ENCODE assay signal across 8 cellular contexts in the genomic region with DNA sequence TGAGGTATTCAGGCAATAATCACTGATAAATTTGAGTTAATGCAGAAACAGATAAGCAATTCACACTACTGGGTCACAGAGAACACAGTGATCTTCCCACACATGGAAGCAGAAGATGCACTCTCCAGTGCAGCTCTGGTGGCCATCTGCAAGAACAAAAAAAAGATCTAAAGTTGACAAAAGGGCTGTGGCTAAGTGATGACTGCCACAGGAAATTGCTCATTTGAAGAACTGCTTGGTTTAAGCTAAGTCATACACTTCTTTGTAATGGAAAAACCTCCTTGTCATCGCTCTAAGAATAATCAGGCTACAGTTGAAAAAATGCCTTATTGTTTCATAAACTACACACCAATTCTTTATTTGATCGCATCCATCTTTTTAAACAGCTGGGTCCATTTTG.
DNase-seq lines count a peak whose midpoint lies in the region; ATAC-seq and TF ChIP-seq lines count a peak whose summit lies in the region.

No MANE protein-coding gene starts in this region.

- H3K27me3 ChIP-seq in GM23338 (ENCODE audit: insufficient read depth) (no peaks in the 10 kb centered on the region), aorta (ENCODE audit: control insufficient read depth in 1 of 2, insufficient read depth in 2 of 2, low read length in 1 of 2) (no peaks in the 10 kb centered on the region)

- intact Hi-C loops in aorta (cut with DNase I): no loop called here

- no peaks in the 10 kb centered on the region for H3K36me3 ChIP-seq in GM23338 (ENCODE audit: insufficient read depth)
- no peaks in the 10 kb centered on the region for H3K36me3 ChIP-seq in mesodermal cell (ENCODE audit: control insufficient read depth, insufficient read depth, low read length)
- H3K36me3 ChIP-seq in aorta (ENCODE audit: control insufficient read depth in 1 of 2, insufficient read depth in 2 of 2, low read length in 1 of 2): no peaks in the 10 kb centered on the region

- H3K9me3 Mint-ChIP-seq in GM23338: no peaks in the 10 kb centered on the region
- H3K9me3 Mint-ChIP-seq in activated naive CD4-positive, alpha-beta T cell treated with anti-CD3 and anti-CD28 coated beads, Interleukin-2, amount 10 ng/mL, durations not matched to agents 7 days and 5 days: no peaks in the 10 kb centered on the region

- 64 to 75% methylated on average over 2 of the region's 2 CpGs for WGBS in mesodermal cell (ENCODE audit: insufficient coverage in 2 of 2), 2 experiments
- whole genome bisulfite sequencing in aorta, 2 donors: 72 to 77% methylated on average over 2 of the region's 2 CpGs

- H3K27ac Mint-ChIP-seq in GM23338: peak overlapping the region; percentile 44; the same call in 1 of the 2 replicates
- H3K27ac Mint-ChIP-seq in activated naive CD4-positive, alpha-beta T cell treated with anti-CD3 and anti-CD28 coated beads, Interleukin-2, amount 10 ng/mL, durations not matched to agents 7 days and 5 days: peak overlapping the region; percentile 85

- TF ChIP-seq CTCF in GM10266 (IDR thresholded peaks at IDR 0.05; ENCODE audit: control insufficient read depth, insufficient read depth, low read depth, missing control alignments) (no peak), GM23338 (conservative IDR thresholded peaks at IDR 0.05; ENCODE audit: low read depth in 2 of 2) (no peak)

- peaks cover 27% of the 10 kb centered on the region for H3K4me1 Mint-ChIP-seq in GM23338
- peaks cover 35% of the 10 kb centered on the region for H3K4me1 Mint-ChIP-seq in activated naive CD4-positive, alpha-beta T cell treated with anti-CD3 and anti-CD28 coated beads, Interleukin-2, amount 10 ng/mL, durations not matched to agents 7 days and 5 days

- H3K79me2 ChIP-seq in GM23338 (replicated peaks; ENCODE audit: insufficient read depth): no peaks in the 10 kb centered on the region

- H3K27me3 Mint-ChIP-seq in GM23338 (ENCODE audit: insufficient read depth, low read depth, poor library complexity): no peaks in the 10 kb centered on the region
- H3K27me3 Mint-ChIP-seq in activated naive CD4-positive, alpha-beta T cell treated with anti-CD3 and anti-CD28 coated beads, Interleukin-2, amount 10 ng/mL, durations not matched to agents 7 days and 5 days: no peaks in the 10 kb centered on the region

- no peaks in the 10 kb centered on the region; the same call in 1 of the 2 replicates for H3K9me2 ChIP-seq in GM23338 (ENCODE audit: insufficient read depth)

- no peaks in the 10 kb centered on the region for H3F3A ChIP-seq in GM23338 (replicated peaks; ENCODE audit: low read depth)

- CTCF ChIA-PET in activated naive CD4-positive, alpha-beta T cell treated with anti-CD3 and anti-CD28 coated beads, Interleukin-2, amount 10 ng/mL, durations not matched to agents 7 days and 5 days (lab: Charles Lee): interaction anchor here (1.0 to 3.1 kb wide), 8 partner anchors 9 to 218 kb away, joined by 3 to 12 read pairs (median 4); partner anchors contain the start of gene DNMT3A

- no peaks in the 10 kb centered on the region for H4K20me1 ChIP-seq in GM23338 (replicated peaks; ENCODE audit: insufficient read depth)

- DNase-seq in GM10266 (ENCODE audit: extremely low spot score) (peak; percentile 80), GM23338 (ENCODE audit: low spot score) (no peak), MV-4-11 (lab: John Stamatoyannopoulos, UW) (peak; percentile 95), retina (no peak), aorta (no peak), NCI-H2107 (lab: John Stamatoyannopoulos, UW) (no peak)
- DNase-seq in activated naive CD4-positive, alpha-beta T cell treated with anti-CD3 and anti-CD28 coated beads, Interleukin-2, amount 10 ng/mL, durations not matched to agents 7 days and 5 days: peak; percentile 61

- peaks cover 19% of the 10 kb centered on the region for H3K4me1 ChIP-seq in GM23338 (ENCODE audit: insufficient read depth)
- H3K4me1 ChIP-seq in mesodermal cell (ENCODE audit: control insufficient read depth, insufficient read depth, low read length, poor library complexity, severe bottlenecking): peaks cover 8% of the 10 kb centered on the region
- no peaks in the 10 kb centered on the region for H3K4me1 ChIP-seq in aorta (ENCODE audit: control insufficient read depth in 1 of 2, insufficient read depth in 2 of 2, low read length in 2 of 2)

- H3K4me3 ChIP-seq in GM23338: no peak overlapping the region
- no peak overlapping the region for H3K4me3 ChIP-seq in mesodermal cell (ENCODE audit: extremely low read depth, insufficient read depth, low read length, poor library complexity, severe bottlenecking)
- H3K4me3 ChIP-seq in aorta (ENCODE audit: low read length in 2 of 2): no peak overlapping the region

- H3K27ac ChIP-seq in GM23338 (ENCODE audit: low read depth) (peak overlapping the region; percentile 52; the same call in 1 of the 2 replicates), mesodermal cell (ENCODE audit: low read depth, low read length, severe bottlenecking) (peak overlapping the region; percentile 13), aorta (ENCODE audit: low read depth in 1 of 2, low read length in 2 of 2) (no peak overlapping the region)

- ATAC-seq in GM23338: no peak
- no peak for ATAC-seq in aorta (ENCODE audit: low FRiP score)

- H3K36me3 Mint-ChIP-seq in GM23338 (ENCODE audit: low read depth): peaks cover 3% of the 10 kb centered on the region; the same call in 2 of the 3 replicates
- H3K36me3 Mint-ChIP-seq in activated naive CD4-positive, alpha-beta T cell treated with anti-CD3 and anti-CD28 coated beads, Interleukin-2, amount 10 ng/mL, durations not matched to agents 7 days and 5 days: peaks cover 14% of the 10 kb centered on the region

- H3K9me3 ChIP-seq in mesodermal cell (ENCODE audit: control insufficient read depth, low read length) (no peaks in the 10 kb centered on the region), aorta (ENCODE audit: control insufficient read depth, low read length) (no peaks in the 10 kb centered on the region)

- no peak overlapping the region for H2AFZ ChIP-seq in GM23338

- H3K4me2 ChIP-seq in GM23338: peak overlapping the region; percentile 11

- H3K4me3 Mint-ChIP-seq in GM23338: no peak overlapping the region
- no peak overlapping the region for H3K4me3 Mint-ChIP-seq in activated naive CD4-positive, alpha-beta T cell treated with anti-CD3 and anti-CD28 coated beads, Interleukin-2, amount 10 ng/mL, durations not matched to agents 7 days and 5 days

TF ChIP-seq in GM23338, 12 proteins besides CTCF, POLR2A, EP300 and RAD21:
- TF ChIP-seq NANOG (IDR thresholded peaks at IDR 0.05; ENCODE audit: borderline replicate concordance) (peak; percentile 57; the same call in 1 of the 2 replicates), ZNF331 (CRISPR knock-in tag; IDR thresholded peaks at IDR 0.05; ENCODE audit: low read depth) (no peak)

Comparison
In these comparisons a context has a peak if more than half of its experiments do, and no peak if none do; other contexts are left out.
1. DNase-seq: peak in GM10266 (single experiment), MV-4-11 (single experiment) and activated naive CD4-positive, alpha-beta T cell treated with anti-CD3 and anti-CD28 coated beads, Interleukin-2, amount 10 ng/mL, durations not matched to agents 7 days and 5 days (single experiment); none in GM23338 (single experiment), retina (single experiment), aorta (0 of 2) and NCI-H2107 (single experiment).
2. H3K27ac ChIP-seq: peak in GM23338 (single experiment) and mesodermal cell (single experiment); none in aorta (0 of 2).